ENCODE assay signal across 34 cellular contexts in genomic region chr5:2697446-2698200, GRCh38. TPM values are rescaled to one million over a fixed set of nuclear protein-coding genes. Genes with fewer than 3 reads are reported as not detected.
"Had no signal": no experiment of that assay in that cellular context is flagged by ENCODE, and none has a peak within 500 bp of the region (broad histone marks: within the 10 kb centered on the region; RNA-seq: fewer than 3 reads in every experiment).

No MANE protein-coding gene starts in this region.

- H3K36me3 ChIP-seq: ascending aorta, cardiac muscle cell, Peyer's patch, SJSA1 had no signal

- H3K36me3 Mint-ChIP-seq: activated CD8-positive, alpha-beta memory T cell treated with anti-CD3 and anti-CD28 coated beads, Interleukin-2, amount 10 ng/mL, durations not matched to agents 7 days and 5 days; brain; WTC11 had no signal

- DNase-seq: activated CD4-positive, alpha-beta T cell treated with anti-CD3 and anti-CD28 coated beads for 48 hours; activated CD4-positive, alpha-beta T cell treated with anti-CD3 and anti-CD28 coated beads, Interleukin-2, amount 50 U/mL, for 48 hours; activated CD4-positive, CD25-positive, alpha-beta regulatory T cell treated with anti-CD3 and anti-CD28 coated beads, Interleukin-2, amount 50 U/mL, for 72 hours; activated CD8-positive, alpha-beta memory T cell treated with anti-CD3 and anti-CD28 coated beads, Interleukin-2, amount 10 ng/mL, durations not matched to agents 7 days and 5 days; activated effector memory CD4-positive, alpha-beta T cell treated with Interleukin-2 at 50 U/mL for 16 hours; activated naive CD4-positive, alpha-beta T cell; activated naive CD8-positive, alpha-beta T cell treated with anti-CD3 and anti-CD28 coated beads, Interleukin-2, amount 50 U/mL, for 24 hours; activated T-cell treated with anti-CD3 and anti-CD28 coated beads, Interleukin-2, amount 50 U/mL, for 24 hours; amniotic stem cell; Kasumi-1; KBM-7; MV-4-11; NCI-H1092 treated with DMSO at 0.1 percent for 48 hours; NCI-H1417 treated with DMSO at 0.1 percent for 48 hours; NCI-H1694; NCI-H2029; NCI-H2107; NCI-H2171 treated with DMSO at 0.1 percent for 48 hours; NCI-H345; NCI-H510A treated with DMSO at 0.1 percent for 48 hours; NCI-H69; Peyer's patch; SHP77; SW 1271 had no signal

- H3K4me3 Mint-ChIP-seq: activated CD8-positive, alpha-beta memory T cell treated with anti-CD3 and anti-CD28 coated beads, Interleukin-2, amount 10 ng/mL, durations not matched to agents 7 days and 5 days; activated naive CD8-positive, alpha-beta T cell treated with anti-CD3 and anti-CD28 coated beads, Interleukin-2, amount 50 U/mL, for 24 hours; activated T-cell treated with anti-CD3 and anti-CD28 coated beads, Interleukin-2, amount 50 U/mL, for 24 hours; activated T-helper 1 cell treated with anti-CD3 and anti-CD28 coated beads, Interleukin-12 subunit alpha, Interleukin-12 subunit beta, Interleukin-2, Interleukin-4 antibody, amounts not matched to agents 30 ng/mL and 10 ng/mL and 1 ng/mL, durations not matched to agents 14 hours and 24 hours and 36 hours; brain; T-helper 1 cell treated with Interleukin-12 subunit alpha and Interleukin-12 subunit beta and Interleukin-4 antibody, amounts not matched to agents 30 μg/mL and 1 μg/mL, for 36 hours; WTC11 had no signal

- H3K9me3 ChIP-seq: ascending aorta, Peyer's patch had no signal

- H3K4me1 ChIP-seq: ascending aorta, Peyer's patch, SJSA1 had no signal

- H3K4me1 Mint-ChIP-seq: activated CD8-positive, alpha-beta memory T cell treated with anti-CD3 and anti-CD28 coated beads, Interleukin-2, amount 10 ng/mL, durations not matched to agents 7 days and 5 days; activated naive CD8-positive, alpha-beta T cell treated with anti-CD3 and anti-CD28 coated beads, Interleukin-2, amount 50 U/mL, for 24 hours had no signal

- H3K27me3 ChIP-seq: ascending aorta, cardiac muscle cell, Peyer's patch, SJSA1 had no signal

- H3K27ac Mint-ChIP-seq: activated CD8-positive, alpha-beta memory T cell treated with anti-CD3 and anti-CD28 coated beads, Interleukin-2, amount 10 ng/mL, durations not matched to agents 7 days and 5 days; activated naive CD4-positive, alpha-beta T cell treated with anti-CD3 and anti-CD28 coated beads, Interleukin-2, amount 50 U/mL, for 72 hours; activated naive CD8-positive, alpha-beta T cell treated with anti-CD3 and anti-CD28 coated beads, Interleukin-2, amount 50 U/mL, for 24 hours; activated T-cell treated with anti-CD3 and anti-CD28 coated beads, Interleukin-2, amount 50 U/mL, for 24 hours; activated T-helper 1 cell treated with anti-CD3 and anti-CD28 coated beads, Interleukin-12 subunit alpha, Interleukin-12 subunit beta, Interleukin-2, Interleukin-4 antibody, amounts not matched to agents 30 ng/mL and 10 ng/mL and 1 ng/mL, durations not matched to agents 14 hours and 24 hours and 36 hours; brain; T-helper 1 cell treated with Interleukin-12 subunit alpha and Interleukin-12 subunit beta and Interleukin-4 antibody, amounts not matched to agents 30 μg/mL and 1 μg/mL, for 36 hours; WTC11 had no signal

- H3K9me3 Mint-ChIP-seq: activated naive CD8-positive, alpha-beta T cell treated with anti-CD3 and anti-CD28 coated beads, Interleukin-2, amount 50 U/mL, for 24 hours; activated T-cell treated with anti-CD3 and anti-CD28 coated beads, Interleukin-2, amount 50 U/mL, for 24 hours; T-helper 1 cell treated with Interleukin-12 subunit alpha and Interleukin-12 subunit beta and Interleukin-4 antibody, amounts not matched to agents 30 μg/mL and 1 μg/mL, for 36 hours had no signal

- H3K4me3 ChIP-seq: ascending aorta, cardiac muscle cell, Peyer's patch, SJSA1 had no signal

- ATAC-seq: activated CD8-positive, alpha-beta memory T cell treated with anti-CD3 and anti-CD28 coated beads, Interleukin-2, amount 10 ng/mL, durations not matched to agents 7 days and 5 days; activated naive CD4-positive, alpha-beta T cell treated with anti-CD3 and anti-CD28 coated beads, Interleukin-2, amount 50 U/mL, for 72 hours; activated naive CD8-positive, alpha-beta T cell treated with anti-CD3 and anti-CD28 coated beads, Interleukin-2, amount 50 U/mL, for 24 hours; SK-N-SH treated with all-trans-retinoic acid at 6 μM for 48 hours; WTC11 had no signal

- H3K27me3 Mint-ChIP-seq: activated CD8-positive, alpha-beta memory T cell treated with anti-CD3 and anti-CD28 coated beads, Interleukin-2, amount 10 ng/mL, durations not matched to agents 7 days and 5 days; activated naive CD8-positive, alpha-beta T cell treated with anti-CD3 and anti-CD28 coated beads, Interleukin-2, amount 50 U/mL, for 24 hours; activated T-cell treated with anti-CD3 and anti-CD28 coated beads, Interleukin-2, amount 50 U/mL, for 24 hours had no signal

- H3K27ac ChIP-seq: ascending aorta, cardiac muscle cell, Peyer's patch, SJSA1 had no signal

RNA-seq across cellular contexts. Expression of gene IRX2, which starts 53.9 kb away (rescaled TPM):
- total RNA-seq: activated CD8-positive, alpha-beta memory T cell treated with anti-CD3 and anti-CD28 coated beads, Interleukin-2, amount 10 ng/mL, durations not matched to agents 7 days and 5 days; activated naive CD4-positive, alpha-beta T cell treated with anti-CD3 and anti-CD28 coated beads, Interleukin-2, amount 50 U/mL, for 72 hours; activated T-helper 1 cell treated with anti-CD3 and anti-CD28 coated beads, Interleukin-12 subunit alpha, Interleukin-12 subunit beta, Interleukin-2, Interleukin-4 antibody, amounts not matched to agents 30 ng/mL and 10 ng/mL and 1 ng/mL, durations not matched to agents 14 hours and 24 hours and 36 hours; ascending aorta; M059J; Peyer's patch had no signal
